1 cellular context compared by ENCODE assay signal in genomic region chr6:56821005-56821432, GRCh38.
TF ChIP-seq lines count a peak whose summit lies in the region.

No MANE protein-coding gene starts in this region.

TF ChIP-seq in H1, 55 proteins besides CTCF, POLR2A, EP300 and RAD21 (continued from another document):
- no peak for TF ChIP-seq CHD2 (IDR thresholded peaks at IDR 0.05; ENCODE audit: low read length)
